15 cellular contexts compared by ENCODE assay signal in the genomic region with DNA sequence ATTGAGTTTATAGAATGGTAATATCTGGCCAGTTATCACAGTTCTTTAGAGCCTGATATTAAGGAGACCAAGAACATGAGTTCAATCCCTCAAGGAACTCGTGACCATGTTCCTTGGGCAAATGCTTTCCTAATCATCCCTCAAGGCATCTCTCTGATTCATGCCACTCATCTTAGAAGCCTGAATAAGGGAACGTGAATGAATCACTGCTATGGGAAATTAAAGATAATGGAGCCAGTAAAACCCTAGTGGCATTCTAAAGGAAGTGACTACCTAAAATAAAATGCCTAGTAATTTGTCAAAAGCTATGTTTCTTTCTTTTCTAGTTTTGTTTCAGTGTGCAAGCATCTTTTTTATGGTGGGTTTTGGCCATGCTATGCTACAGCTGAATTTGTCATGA.
DNase-seq lines count a peak whose midpoint lies in the region.
"Had no signal": no experiment of that assay in that cellular context is flagged by ENCODE, and none has a peak within 500 bp of the region (broad histone marks: within the 10 kb centered on the region; RNA-seq: fewer than 3 reads in every experiment).

No MANE protein-coding gene starts in this region.

- DNase-seq in GM04504 (ENCODE audit: low read depth), result peak; percentile 42
- DNase-seq in SW 1271 (lab: John Stamatoyannopoulos, UW), result peak; percentile 51 to 61
- peak; percentile 22 for DNase-seq in fibroblast of gingiva (ENCODE audit: low read depth)
- peak; percentile 85 for DNase-seq in renal cortical epithelial cell (ENCODE audit: low read depth)
- DNase-seq in GM19238 (ENCODE audit: insufficient read length, low spot score), result no peak
- no peak for DNase-seq in NOMO-1 treated with DMSO at 0.1 percent for 48 hours (lab: John Stamatoyannopoulos, UW; ENCODE audit: unreplicated experiment)
- no peak for DNase-seq in mesenteric fat pad (ENCODE audit: low spot score)
- DNase-seq in NCI-H1105 treated with DMSO at 0.1 percent for 48 hours (lab: John Stamatoyannopoulos, UW), result no peak
- DNase-seq: activated naive CD4-positive, alpha-beta T cell treated with anti-CD3 and anti-CD28 coated beads, Interleukin-2, amount 50 U/mL, for 16 hours; CD8-positive, alpha-beta memory T cell; left lung; natural killer cell; NCI-H1694 treated with DMSO at 0.1 percent for 48 hours; NCI-H748 treated with DMSO at 0.1 percent for 48 hours; SHP77 treated with DMSO at 0.1 percent for 48 hours had no signal

Comparison
In these comparisons a context has a peak if more than half of its experiments do, and no peak if none do; other contexts are left out.
1. DNase-seq: peak in GM04504 (single experiment), SW 1271 (2 of 2), fibroblast of gingiva (single experiment) and renal cortical epithelial cell (single experiment); none in GM19238 (single experiment), NOMO-1 treated with DMSO at 0.1 percent for 48 hours (single experiment), mesenteric fat pad (single experiment) and NCI-H1105 treated with DMSO at 0.1 percent for 48 hours (single experiment).